Comparison of ENCODE assay signal across 25 cellular contexts in the genomic region with DNA sequence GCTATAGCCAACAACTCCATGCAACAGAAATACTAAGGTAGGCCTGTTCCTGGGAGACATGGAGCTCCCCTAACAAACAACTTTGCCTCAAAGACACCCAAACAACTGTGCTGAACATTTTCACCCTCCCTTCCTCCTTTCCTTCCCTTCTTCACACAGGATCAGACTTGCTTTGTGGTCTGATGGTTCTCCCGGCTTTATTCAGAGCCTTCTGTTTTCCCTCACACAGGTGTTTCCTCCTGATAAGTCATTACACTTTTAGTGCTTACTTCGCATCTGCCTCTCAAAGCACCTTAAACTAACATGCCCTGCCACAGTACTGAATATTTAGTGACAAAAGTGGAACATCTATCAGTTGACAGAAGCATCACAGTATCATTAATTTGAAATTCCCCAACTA. TPM values are rescaled to one million over a fixed set of nuclear protein-coding genes. Genes with fewer than 3 reads are reported as not detected.
DNase-seq lines count a peak whose midpoint lies in the region; ATAC-seq, FAIRE-seq and TF ChIP-seq lines count a peak whose summit lies in the region.
"Had no signal": no experiment of that assay in that cellular context is flagged by ENCODE, and none has a peak within 500 bp of the region (broad histone marks: within the 10 kb centered on the region; RNA-seq: fewer than 3 reads in every experiment).

No MANE protein-coding gene starts in this region.

- H3K27me3 Mint-ChIP-seq in MCF 10A (ENCODE audit: insufficient read depth, unreplicated experiment) = peaks cover 19% of the 10 kb centered on the region
- peaks cover 13% of the 10 kb centered on the region for H3K27me3 Mint-ChIP-seq in HFFc6 (ENCODE audit: insufficient read depth)
- H3K27me3 Mint-ChIP-seq: B cell had no signal

- H3K9me3 ChIP-seq in mammary epithelial cell (replicated peaks; ENCODE audit: insufficient read depth, low read length) = no peaks in the 10 kb centered on the region
- H3K9me3 ChIP-seq in endothelial cell of umbilical vein (replicated peaks; ENCODE audit: control insufficient read depth, insufficient read depth, low read length) = no peaks in the 10 kb centered on the region

- FAIRE-seq in endothelial cell of umbilical vein (lab: Jason Lieb, UNC) = no peak
- FAIRE-seq: GM12891, GM18507, HepG2 had no signal

- no peaks in the 10 kb centered on the region for H3K9me1 ChIP-seq in endothelial cell of umbilical vein (replicated peaks; ENCODE audit: control insufficient read depth, extremely low read depth, insufficient read depth, low read length)

- H3K4me2 ChIP-seq in mammary epithelial cell (ENCODE audit: insufficient read depth, low read depth, low read length) = peak overlapping the region; percentile 28
- no peak overlapping the region for H3K4me2 ChIP-seq in endothelial cell of umbilical vein (ENCODE audit: insufficient read depth, low read length)
- H3K4me2 ChIP-seq: GM23338 had no signal

- 43% methylated on average over 2 of the region's 2 CpGs for WGBS in mammary epithelial cell (ENCODE audit: low coverage, missing lambda C conversion rate)

- TF ChIP-seq POLR2A in endothelial cell of umbilical vein (IDR thresholded peaks at IDR 0.05; ENCODE audit: low read depth, low read length) = no peak

- no peaks in the 10 kb centered on the region for H3K36me3 Mint-ChIP-seq in MCF 10A (ENCODE audit: insufficient read depth, unreplicated experiment)
- no peaks in the 10 kb centered on the region for H3K36me3 Mint-ChIP-seq in HFFc6 (ENCODE audit: low read depth)
- H3K36me3 Mint-ChIP-seq: CD4-positive, alpha-beta memory T cell had no signal

- H3K79me2 ChIP-seq in mammary epithelial cell (ENCODE audit: insufficient read depth, low read length) (no peaks in the 10 kb centered on the region), endothelial cell of umbilical vein (ENCODE audit: control insufficient read depth, insufficient read depth, low read length) (no peaks in the 10 kb centered on the region)

- H3K4me3 Mint-ChIP-seq in MCF 10A (ENCODE audit: unreplicated experiment) (no peak overlapping the region), HFFc6 (no peak overlapping the region)
- H3K4me3 Mint-ChIP-seq: B cell; CD4-positive, alpha-beta memory T cell; GM23338 had no signal

- TF ChIP-seq CTCF in mammary epithelial cell (conservative IDR thresholded peaks at IDR 0.05 in 1 of 2, IDR thresholded peaks at IDR 0.05 in 1 of 2; ENCODE audit: extremely low read depth in 1 of 2, insufficient read depth in 1 of 2, low read depth in 1 of 2, low read length in 2 of 2) (no peak), MCF 10A (IDR thresholded peaks at IDR 0.05; ENCODE audit: unreplicated experiment) (no peak), endothelial cell of umbilical vein (IDR thresholded peaks at IDR 0.05; ENCODE audit: extremely low read depth in 1 of 2, insufficient read depth in 1 of 2, low read depth in 1 of 2, low read length in 2 of 2) (no peak), HFFc6 (IDR thresholded peaks at IDR 0.05) (no peak)

- H3K27me3 ChIP-seq in mammary epithelial cell (ENCODE audit: insufficient read depth, low read length) (peaks cover 2% of the 10 kb centered on the region), endothelial cell of umbilical vein (ENCODE audit: control insufficient read depth in 2 of 2, insufficient read depth in 2 of 2, low read length in 2 of 2) (no peaks in the 10 kb centered on the region)

- H3K36me3 ChIP-seq in mammary epithelial cell (ENCODE audit: insufficient read depth, low read length) = no peaks in the 10 kb centered on the region
- no peaks in the 10 kb centered on the region for H3K36me3 ChIP-seq in endothelial cell of umbilical vein (ENCODE audit: control insufficient read depth in 2 of 2, extremely low read depth in 1 of 2, insufficient read depth in 2 of 2, low read length in 2 of 2)

- H3K27ac Mint-ChIP-seq in MCF 10A (ENCODE audit: low read depth, unreplicated experiment) = no peak overlapping the region
- H3K27ac Mint-ChIP-seq in HFFc6 = no peak overlapping the region
- H3K27ac Mint-ChIP-seq: B cell; CD4-positive, alpha-beta memory T cell; GM23338 had no signal

- BruUV-seq in mammary epithelial cell (replicated peaks; lab: Mats Ljungman, UMichigan) (no TSS peak), MCF 10A (replicated peaks; lab: Mats Ljungman, UMichigan) (no TSS peak), endothelial cell of umbilical vein (replicated peaks; lab: Mats Ljungman, UMichigan) (no TSS peak)

- no peak for ATAC-seq in HG03196 (IDR thresholded peaks at IDR 0.05; ENCODE audit: unreplicated experiment)
- ATAC-seq: GM23338, HCT116, HepG2 had no signal

- in situ Hi-C loops in mammary epithelial cell (cut with MboI; ENCODE audit: low sequenced_read_pairs in 2 of 2) = no loop called here

- intact Hi-C loops in mammary epithelial cell (cut with micrococcal nuclease) = no loop called here
- intact Hi-C loops in MCF 10A (cut with micrococcal nuclease) = loop anchor here (10.0 kb wide), 1 partner anchor 1115 kb away; no protein-coding TSS in a partner anchor
- intact Hi-C loops in endothelial cell of umbilical vein (cut with micrococcal nuclease) = no loop called here

- H3K9ac ChIP-seq in mammary epithelial cell (ENCODE audit: insufficient read depth, low read length) (no peak overlapping the region), endothelial cell of umbilical vein (replicated peaks; ENCODE audit: extremely low read depth, insufficient read depth, low read length) (no peak overlapping the region)

- H3K4me1 ChIP-seq in mammary epithelial cell (ENCODE audit: insufficient read depth, low read length) (peaks cover 18% of the 10 kb centered on the region), endothelial cell of umbilical vein (ENCODE audit: control insufficient read depth, extremely low read depth, insufficient read depth, low read length) (no peaks in the 10 kb centered on the region)

- H4K20me1 ChIP-seq in mammary epithelial cell (ENCODE audit: insufficient read depth, low read length) = no peaks in the 10 kb centered on the region
- H4K20me1 ChIP-seq in endothelial cell of umbilical vein (replicated peaks; ENCODE audit: control insufficient read depth, extremely low read depth, insufficient read depth, low read length) = no peaks in the 10 kb centered on the region

- DNase-seq in mammary epithelial cell = peak; percentile 75
- DNase-seq in MCF 10A (ENCODE audit: unreplicated experiment) = no peak
- peak; percentile 14 for DNase-seq in UCSD-AML1 (lab: John Stamatoyannopoulos, UW; ENCODE audit: unreplicated experiment)
- peak; percentile 19 for DNase-seq in endothelial cell of umbilical vein (ENCODE audit: low read depth, low spot score)
- DNase-seq in NCI-H1417 (lab: John Stamatoyannopoulos, UW) = no peak
- no peak for DNase-seq in HFFc6
- DNase-seq in anterior cingulate cortex (lab: John Stamatoyannopoulos, UW) = no peak
- DNase-seq: Calu3; CD4-positive, alpha-beta memory T cell; EL; Kasumi-1; NCI-H1105; NCI-H1694; NCI-H2081 treated with DMSO at 0.1 percent for 48 hours; NCI-H510A; NCI-H748 treated with DMSO at 0.1 percent for 48 hours; NK-92 treated with Interleukin-12 subunit alpha and Interleukin-12 subunit beta, amount 100 ng/mL, for 24 hours; SIG-M5 had no signal

- POLR2A ChIA-PET in MCF 10A (lab: Yijun Ruan, JAX) = no interaction called here
- POLR2A ChIA-PET in endothelial cell of umbilical vein (lab: Charles Lee) = no interaction called here

- H2AFZ ChIP-seq in mammary epithelial cell (ENCODE audit: low read depth, low read length) (no peak overlapping the region), endothelial cell of umbilical vein (ENCODE audit: low read depth, low read length) (no peak overlapping the region)
- H2AFZ ChIP-seq: GM23338 had no signal

- CTCF ChIA-PET in mammary epithelial cell (lab: Charles Lee; ENCODE audit: low non-redundant PET) (no interaction called here), MCF 10A (lab: Yijun Ruan, JAX) (interaction anchor here (0.6 kb wide), 1 partner anchor 1141 kb away, joined by 3 read pairs; no protein-coding TSS in a partner anchor), endothelial cell of umbilical vein (lab: Charles Lee) (no interaction called here)

- dilution Hi-C loops in mammary epithelial cell (cut with HindIII; ENCODE audit: low sequenced_read_pairs) = no loop called here
- dilution Hi-C loops in endothelial cell of umbilical vein (cut with MboI; ENCODE audit: extremely low pct_ligation_motif_present, low sequenced_read_pairs) = no loop called here

- H3K4me3 ChIP-seq in mammary epithelial cell (replicated peaks in 1 of 3; ENCODE audit: insufficient read depth in 1 of 3, low read depth in 2 of 3, low read length in 3 of 3) (no peak overlapping the region), endothelial cell of umbilical vein (replicated peaks in 1 of 3; ENCODE audit: insufficient read depth in 1 of 3, low read depth in 1 of 3, low read length in 3 of 3) (no peak overlapping the region)
- H3K4me3 ChIP-seq: GM23338 had no signal

- no peak overlapping the region for H3K27ac ChIP-seq in mammary epithelial cell (ENCODE audit: insufficient read depth, low read depth, low read length)
- H3K27ac ChIP-seq in endothelial cell of umbilical vein (ENCODE audit: insufficient read depth, low read depth, low read length) = no peak overlapping the region

- H3K9me3 Mint-ChIP-seq in MCF 10A (ENCODE audit: unreplicated experiment) (no peaks in the 10 kb centered on the region), HFFc6 (no peaks in the 10 kb centered on the region)
- H3K9me3 Mint-ChIP-seq: GM23338 had no signal

- H3K4me1 Mint-ChIP-seq in MCF 10A (ENCODE audit: insufficient read depth, unreplicated experiment) (no peaks in the 10 kb centered on the region), HFFc6 (ENCODE audit: low read depth) (peaks cover 20% of the 10 kb centered on the region)
- H3K4me1 Mint-ChIP-seq: GM23338 had no signal

TF ChIP-seq in endothelial cell of umbilical vein, 7 proteins besides CTCF, POLR2A, EP300 and RAD21 (continues in another document):
- no peak for TF ChIP-seq MYC (IDR thresholded peaks at IDR 0.05; ENCODE audit: low read depth, low read length)
- no peak for TF ChIP-seq GATA2 (IDR thresholded peaks at IDR 0.05; ENCODE audit: insufficient read depth, insufficient read length, low read depth, low read length)
- TF ChIP-seq JUN (IDR thresholded peaks at IDR 0.05; ENCODE audit: borderline replicate concordance, insufficient read depth, insufficient read length, low read depth) = no peak

RNA-seq across cellular contexts. Expression of gene YAE1, which starts 56.3 kb away (rescaled TPM):
- total RNA-seq in mammary epithelial cell (10 to 100 TPM; 22.7 to 23.1 TPM), MCF 10A (2022) (34.7 and 37.6 TPM in 2 replicates), endothelial cell of umbilical vein (20.6 and 20.7 TPM in 2 replicates)
- polyA plus RNA-seq in mammary epithelial cell (19.6 TPM), endothelial cell of umbilical vein (10.6 and 13.3 TPM in 2 replicates)
- polyA minus RNA-seq in mammary epithelial cell (not detected), endothelial cell of umbilical vein (17.1 and 29.9 TPM in 2 replicates)
- polyA plus RNA-seq in endothelial cell of umbilical vein (2011; cell fraction: cytosol; rRNA removed) = 21.6 and 21.8 TPM in 2 replicates
- polyA plus RNA-seq in endothelial cell of umbilical vein (2011; cell fraction: nucleus; rRNA removed) = 13.8 and 18.9 TPM in 2 replicates
- polyA plus RNA-seq in endothelial cell of umbilical vein (2012) = 31.5 and 34.3 TPM in 2 replicates
- 9.3 TPM for polyA minus RNA-seq in endothelial cell of umbilical vein (2011; cell fraction: cytosol; rRNA and poly(A)+ RNA removed)
- 13.2 and 20.7 TPM in 2 replicates for polyA minus RNA-seq in endothelial cell of umbilical vein (2011; cell fraction: nucleus; rRNA and poly(A)+ RNA removed)
- total RNA-seq in HFFc6 (2021; fragmentation: NEBNext Ultra II Directional; extraction: Animal tissue kit (Norgen Biotek cat#: 25700)) = 10 to 100 TPM; 21.6 to 25.4 (median 23.0) TPM

Comparison
In these comparisons a context has a peak if more than half of its experiments do, and no peak if none do; other contexts are left out.
1. DNase-seq: peak in mammary epithelial cell (single experiment), UCSD-AML1 (single experiment) and endothelial cell of umbilical vein (single experiment); none in MCF 10A (single experiment), NCI-H1417 (0 of 3), HFFc6 (single experiment) and anterior cingulate cortex (0 of 58).